In the genomic region with DNA sequence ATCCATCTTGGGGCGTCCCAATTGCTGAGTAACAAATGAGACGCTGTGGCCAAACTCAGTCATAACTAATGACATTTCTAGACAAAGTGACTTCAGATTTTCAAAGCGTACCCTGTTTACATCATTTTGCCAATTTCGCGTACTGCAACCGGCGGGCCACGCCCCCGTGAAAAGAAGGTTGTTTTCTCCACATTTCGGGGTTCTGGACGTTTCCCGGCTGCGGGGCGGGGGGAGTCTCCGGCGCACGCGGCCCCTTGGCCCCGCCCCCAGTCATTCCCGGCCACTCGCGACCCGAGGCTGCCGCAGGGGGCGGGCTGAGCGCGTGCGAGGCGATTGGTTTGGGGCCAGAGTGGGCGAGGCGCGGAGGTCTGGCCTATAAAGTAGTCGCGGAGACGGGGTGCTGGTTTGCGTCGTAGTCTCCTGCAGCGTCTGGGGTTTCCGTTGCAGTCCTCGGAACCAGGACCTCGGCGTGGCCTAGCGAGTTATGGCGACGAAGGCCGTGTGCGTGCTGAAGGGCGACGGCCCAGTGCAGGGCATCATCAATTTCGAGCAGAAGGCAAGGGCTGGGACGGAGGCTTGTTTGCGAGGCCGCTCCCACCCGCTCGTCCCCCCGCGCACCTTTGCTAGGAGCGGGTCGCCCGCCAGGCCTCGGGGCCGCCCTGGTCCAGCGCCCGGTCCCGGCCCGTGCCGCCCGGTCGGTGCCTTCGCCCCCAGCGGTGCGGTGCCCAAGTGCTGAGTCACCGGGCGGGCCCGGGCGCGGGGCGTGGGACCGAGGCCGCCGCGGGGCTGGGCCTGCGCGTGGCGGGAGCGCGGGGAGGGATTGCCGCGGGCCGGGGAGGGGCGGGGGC, we compare ENCODE assay signal across 8 cellular contexts.
DNase-seq lines count a peak whose midpoint lies in the region; ATAC-seq and TF ChIP-seq lines count a peak whose summit lies in the region.

A gene (plus strand): TSS at position 408 of the 848 bp plus-strand sequence. CDS start 77 bp downstream, at position 485.

- ATAC-seq in GM18519 (IDR thresholded peaks at IDR 0.05; ENCODE audit: low FRiP score, unreplicated experiment): peak; percentile 90
- ATAC-seq in HG03045 (IDR thresholded peaks at IDR 0.05; ENCODE audit: unreplicated experiment): peak; percentile 94

- peak within 1 kb of the TSS; percentile 83 for H3K27ac ChIP-seq in 22Rv1

- TF ChIP-seq CTCF in 22Rv1 (IDR thresholded peaks at IDR 0.05): no peak

- peak; percentile 65 for DNase-seq in NCI-H2081 treated with DMSO at 0.1 percent for 48 hours (lab: John Stamatoyannopoulos, UW)
- peak; percentile 95 for DNase-seq in T1000 (lab: John Stamatoyannopoulos, UW)
- peak; percentile 97 for DNase-seq in astrocyte of the hippocampus (ENCODE audit: low read depth, low spot score)
- peak; percentile 94 to 95 for DNase-seq in hippocampal formation (lab: John Stamatoyannopoulos, UW)
- DNase-seq in retina: peak; percentile 94

Comparison
In these comparisons a context has a peak if more than half of its experiments do, and no peak if none do; other contexts are left out.
1. Peak in every context shown above with its lines: DNase-seq, ATAC-seq and H3K27ac ChIP-seq.